9 cellular contexts compared by ENCODE assay signal in genomic region chr6:28980137-28980796, GRCh38. TPM values are rescaled to one million over a fixed set of nuclear protein-coding genes. Genes with fewer than 3 reads are reported as not detected.
DNase-seq lines count a peak whose midpoint lies in the region; ATAC-seq and TF ChIP-seq lines count a peak whose summit lies in the region.
"Had no signal": no experiment of that assay in that cellular context is flagged by ENCODE, and none has a peak within 500 bp of the region (broad histone marks: within the 10 kb centered on the region; RNA-seq: fewer than 3 reads in every experiment).

No MANE protein-coding gene starts in this region.

- H3K36me3 ChIP-seq in suprapubic skin = no peaks in the 10 kb centered on the region

- POLR2A ChIA-PET in WTC11 (lab: Charles Lee) = interaction anchor here (0.8 kb wide), 1 partner anchor 56 kb away, joined by 3 read pairs; the partner anchor contains the start of gene TRIM27

- ATAC-seq in WTC11 (no peak; the same call in 1 of the 2 replicates), GM18867 (IDR thresholded peaks at IDR 0.05; ENCODE audit: unreplicated experiment) (no peak)

- CTCF ChIA-PET in WTC11 (lab: Charles Lee) = interaction anchor here (0.7 to 1.9 kb wide), 10 partner anchors 10 to 143 kb away, joined by 3 to 16 read pairs (median 4); partner anchors contain the start of gene TRIM27

- H3K27ac Mint-ChIP-seq in activated T-cell treated with anti-CD3 and anti-CD28 coated beads, Interleukin-2, amount 50 U/mL, for 24 hours = no peak overlapping the region
- H3K27ac Mint-ChIP-seq in WTC11 = peak overlapping the region; percentile 81

- DNase-seq in activated T-cell treated with anti-CD3 and anti-CD28 coated beads, Interleukin-2, amount 50 U/mL, for 24 hours = no peak
- DNase-seq in activated T-cell treated with anti-CD3 and anti-CD28 coated beads for 4 hours = no peak
- DNase-seq in WTC11 (ENCODE audit: low spot score) = no peak
- DNase-seq in suprapubic skin (ENCODE audit: low spot score in 2 of 2) = no peak
- DNase-seq in inferior parietal cortex (ENCODE audit: extremely low spot score) = no peak
- no peak for DNase-seq in nucleus accumbens (lab: John Stamatoyannopoulos, UW)

- H3K4me1 ChIP-seq in suprapubic skin = peaks cover 23% of the 10 kb centered on the region

- H3K4me3 ChIP-seq in iPS-11a (ENCODE audit: low read depth, low read length) (peak overlapping the region; percentile 73), suprapubic skin (peak overlapping the region; percentile 65)

- no peaks in the 10 kb centered on the region for H3K9me3 Mint-ChIP-seq in activated T-cell treated with anti-CD3 and anti-CD28 coated beads, Interleukin-2, amount 50 U/mL, for 24 hours
- no peaks in the 10 kb centered on the region for H3K9me3 Mint-ChIP-seq in WTC11

- no peak for TF ChIP-seq EP300 in suprapubic skin (IDR thresholded peaks at IDR 0.05)

- H3K27ac ChIP-seq in suprapubic skin = no peak overlapping the region

- no peak for TF ChIP-seq POLR2A in suprapubic skin (IDR thresholded peaks at IDR 0.05)

- TF ChIP-seq CTCF in WTC11 (IDR thresholded peaks at IDR 0.05) (no peak), suprapubic skin (IDR thresholded peaks at IDR 0.05) (no peak)

- no peaks in the 10 kb centered on the region for H3K9me3 ChIP-seq in suprapubic skin

- peaks cover 48% of the 10 kb centered on the region for H3K27me3 Mint-ChIP-seq in activated T-cell treated with anti-CD3 and anti-CD28 coated beads, Interleukin-2, amount 50 U/mL, for 24 hours
- H3K27me3 Mint-ChIP-seq in WTC11 (ENCODE audit: low read depth) = peaks cover 27% of the 10 kb centered on the region

- 56% methylated on average over 7 of the region's 7 CpGs for WGBS in suprapubic skin

- H3K36me3 Mint-ChIP-seq in activated T-cell treated with anti-CD3 and anti-CD28 coated beads, Interleukin-2, amount 50 U/mL, for 24 hours (ENCODE audit: low read depth) = peaks cover 8% of the 10 kb centered on the region
- peaks cover 2% of the 10 kb centered on the region; the same call in 1 of the 2 replicates for H3K36me3 Mint-ChIP-seq in WTC11

- peak overlapping the region; percentile 86 for H3K4me3 Mint-ChIP-seq in activated T-cell treated with anti-CD3 and anti-CD28 coated beads, Interleukin-2, amount 50 U/mL, for 24 hours
- H3K4me3 Mint-ChIP-seq in WTC11 = peak overlapping the region; percentile 92

- peaks cover 4% of the 10 kb centered on the region for H3K27me3 ChIP-seq in suprapubic skin

- peaks cover 56% of the 10 kb centered on the region for H3K4me1 Mint-ChIP-seq in activated T-cell treated with anti-CD3 and anti-CD28 coated beads, Interleukin-2, amount 50 U/mL, for 24 hours (ENCODE audit: low read depth)
- H3K4me1 Mint-ChIP-seq in WTC11 = peaks cover 49% of the 10 kb centered on the region

TF ChIP-seq in WTC11, 78 proteins besides CTCF, POLR2A, EP300 and RAD21:
- TF ChIP-seq HMGXB4 (CRISPR knock-in tag; IDR thresholded peaks at IDR 0.05) (no peak), ESRRA (CRISPR knock-in tag; IDR thresholded peaks at IDR 0.05; ENCODE audit: borderline replicate concordance) (no peak), FOXJ3 (CRISPR knock-in tag; IDR thresholded peaks at IDR 0.05; ENCODE audit: borderline replicate concordance) (no peak), ZNF532 (CRISPR knock-in tag; IDR thresholded peaks at IDR 0.05; ENCODE audit: borderline replicate concordance) (no peak), ZNF416 (CRISPR knock-in tag; IDR thresholded peaks at IDR 0.05) (no peak)
- TF ChIP-seq, protein P1, sequence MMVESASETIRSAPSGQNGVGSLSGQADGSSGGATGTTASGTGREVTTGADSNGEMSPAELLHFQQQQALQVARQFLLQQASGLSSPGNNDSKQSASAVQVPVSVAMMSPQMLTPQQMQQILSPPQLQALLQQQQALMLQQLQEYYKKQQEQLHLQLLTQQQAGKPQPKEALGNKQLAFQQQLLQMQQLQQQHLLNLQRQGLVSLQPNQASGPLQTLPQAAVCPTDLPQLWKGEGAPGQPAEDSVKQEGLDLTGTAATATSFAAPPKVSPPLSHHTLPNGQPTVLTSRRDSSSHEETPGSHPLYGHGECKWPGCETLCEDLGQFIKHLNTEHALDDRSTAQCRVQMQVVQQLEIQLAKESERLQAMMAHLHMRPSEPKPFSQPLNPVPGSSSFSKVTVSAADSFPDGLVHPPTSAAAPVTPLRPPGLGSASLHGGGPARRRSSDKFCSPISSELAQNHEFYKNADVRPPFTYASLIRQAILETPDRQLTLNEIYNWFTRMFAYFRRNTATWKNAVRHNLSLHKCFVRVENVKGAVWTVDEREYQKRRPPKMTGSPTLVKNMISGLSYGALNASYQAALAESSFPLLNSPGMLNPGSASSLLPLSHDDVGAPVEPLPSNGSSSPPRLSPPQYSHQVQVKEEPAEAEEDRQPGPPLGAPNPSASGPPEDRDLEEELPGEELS (CRISPR knock-in tag; IDR thresholded peaks at IDR 0.05) = no peak

RNA-seq across cellular contexts. Expression of gene ZNF311, which starts 24.8 kb away (rescaled TPM):
- total RNA-seq in WTC11 (2021) = 2.0 to 3.7 TPM (median 3.4 TPM) in 3 replicates
- total RNA-seq in suprapubic skin = 1 to 10 TPM in 1 of 4 donors, under 1 TPM in 3; 0.15 to 1.9 (median 0.57) TPM
- total RNA-seq: SK-MEL-5 had no signal

RNA-seq across cellular contexts. Expression of gene TRIM27, which starts 56.5 kb away (rescaled TPM):
- total RNA-seq in WTC11 (2021) = 65.8 to 79.8 TPM (median 68.3 TPM) in 3 replicates
- 10 to 100 TPM; 30.0 to 48.0 (median 40.2) TPM for total RNA-seq in suprapubic skin
